Comparison of ENCODE assay signal across 8 cellular contexts in the genomic region with DNA sequence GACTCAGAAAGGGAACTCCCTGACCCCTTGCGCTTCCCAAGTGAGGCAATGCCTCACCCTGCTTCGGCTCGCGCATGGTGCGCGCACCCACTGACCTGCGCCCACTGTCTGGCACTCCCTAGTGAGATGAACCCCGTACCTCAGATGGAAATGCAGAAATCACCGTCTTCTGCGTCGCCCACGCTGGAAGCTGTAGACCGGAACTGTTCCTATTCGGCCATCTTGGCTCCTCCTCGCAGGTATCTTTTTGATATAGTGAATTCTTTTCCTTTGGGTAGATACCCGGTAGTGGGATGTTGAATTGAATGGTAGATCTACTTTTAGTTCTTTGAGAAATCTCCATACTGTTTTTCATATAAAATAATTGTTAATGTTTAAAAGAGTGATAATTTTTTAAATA. TPM values are rescaled to one million over a fixed set of nuclear protein-coding genes. Genes with fewer than 3 reads are reported as not detected.
DNase-seq lines count a peak whose midpoint lies in the region; ATAC-seq, FAIRE-seq and TF ChIP-seq lines count a peak whose summit lies in the region.
"Not testable (repeated sequence)": the region's sequence is repeated elsewhere in the genome, so short reads cannot be mapped to it uniquely, and the experiment has no call there.

No MANE protein-coding gene starts in this region.

- not testable (repeated sequence) for H3K9ac ChIP-seq in H9 (ENCODE audit: extremely low read depth, insufficient read length, low read length)
- H3K9ac ChIP-seq in HepG2 (ENCODE audit: insufficient read depth, low read depth, low read length): peak overlapping the region; percentile 66

- H3K79me1 ChIP-seq in H9 (ENCODE audit: insufficient read depth, low read depth, low read length, poor library complexity, severe bottlenecking): not testable (repeated sequence)

- H2BK120ac ChIP-seq in H9 (ENCODE audit: low read depth, low read length, poor library complexity, severe bottlenecking): not testable (repeated sequence)

- not testable (repeated sequence) for DNase-seq in H9; WTC11 (ENCODE audit: low spot score); glutamatergic neuron; progenitor cell of endocrine pancreas (ENCODE audit: low spot score, unreplicated experiment)
- DNase-seq in NCI-H2171 treated with DMSO at 0.1 percent for 48 hours (lab: John Stamatoyannopoulos, UW): peak; percentile 3
- DNase-seq in NCI-H748 treated with DMSO at 0.1 percent for 48 hours (lab: John Stamatoyannopoulos, UW): peak; percentile 20
- DNase-seq in HepG2 (ENCODE audit: low spot score): peak; percentile 15

- peaks cover 27 to 34% of the 10 kb centered on the region in 2 experiments for H3K4me1 Mint-ChIP-seq in H9
- peaks cover 42% of the 10 kb centered on the region for H3K4me1 Mint-ChIP-seq in WTC11
- not testable (repeated sequence) for H3K4me1 Mint-ChIP-seq in glutamatergic neuron (ENCODE audit: low read depth, unreplicated experiment); progenitor cell of endocrine pancreas (ENCODE audit: low read depth)

- H3K27ac Mint-ChIP-seq in H9: peak overlapping the region; percentile 85 to 99 (median 89); a peak in 4 of 7 replicates
- peak overlapping the region; percentile 99 for H3K27ac Mint-ChIP-seq in WTC11
- H3K27ac Mint-ChIP-seq in glutamatergic neuron (ENCODE audit: unreplicated experiment): peak overlapping the region; percentile 77
- H3K27ac Mint-ChIP-seq in progenitor cell of endocrine pancreas: peak overlapping the region; percentile 98

- POLR2A ChIA-PET in WTC11 (lab: Charles Lee): not testable (repeated sequence)
- POLR2A ChIA-PET in HepG2 (lab: Yijun Ruan, JAX): interaction anchor here (1.6 kb wide), 1 partner anchor 51 kb away, joined by 4 read pairs; no protein-coding TSS in a partner anchor

- TF ChIP-seq POLR2A in HepG2 (IDR thresholded peaks at IDR 0.05; ENCODE audit: insufficient read depth in 1 of 2, low read depth in 2 of 2, low read length in 2 of 2): not testable (repeated sequence)

- not testable (repeated sequence) for TF ChIP-seq CTCF in C4-2B (conservative IDR thresholded peaks at IDR 0.05); H9 (conservative IDR thresholded peaks at IDR 0.05); WTC11 (IDR thresholded peaks at IDR 0.05); glutamatergic neuron (IDR thresholded peaks at IDR 0.05; ENCODE audit: partially characterized antibody, unreplicated experiment); HepG2 (CRISPR knock-in tag; IDR thresholded peaks at IDR 0.05); progenitor cell of endocrine pancreas (IDR thresholded peaks at IDR 0.05; ENCODE audit: unreplicated experiment)

- not testable (repeated sequence) for H3K4me1 ChIP-seq in H9 (ENCODE audit: insufficient read depth, low read length); HepG2 (ENCODE audit: insufficient read depth, low read length)

- H3K4me2 ChIP-seq in H9 (ENCODE audit: insufficient read depth, insufficient read length, low read length) (peak overlapping the region; percentile 19), HepG2 (ENCODE audit: low read depth, low read length) (peak overlapping the region; percentile 55)

- not testable (repeated sequence) for H3K36me3 Mint-ChIP-seq in H9 (ENCODE audit: insufficient read depth in 1 of 3, low read depth in 3 of 3); WTC11; glutamatergic neuron (ENCODE audit: unreplicated experiment); progenitor cell of endocrine pancreas (ENCODE audit: insufficient read depth)

- H3K27me3 Mint-ChIP-seq in H9 (ENCODE audit: low read depth); WTC11 (ENCODE audit: low read depth); glutamatergic neuron (ENCODE audit: unreplicated experiment); progenitor cell of endocrine pancreas: not testable (repeated sequence)

- WGBS in H9 (ENCODE audit: extremely low coverage, insufficient read length, low lambda C conversion rate): no CpG with 5 or more reads among the region's 16 CpGs
- WGBS in HepG2 (ENCODE audit: low lambda C conversion rate): 68% methylated on average over 13 of the region's 16 CpGs

- in situ Hi-C loops in HepG2 (cut with HindIII; ENCODE audit: extremely low pct_ligation_motif_present, low pct_unique_long_range_greater_than_20kb): not testable (repeated sequence)

- not testable (repeated sequence) for H2AFZ ChIP-seq in H9 (ENCODE audit: low read length); HepG2 (ENCODE audit: low read length)

- not testable (repeated sequence) for FAIRE-seq in HepG2 (lab: Jason Lieb, UNC)

- H3K56ac ChIP-seq in H9 (ENCODE audit: insufficient read length, low read depth, low read length): not testable (repeated sequence)

- not testable (repeated sequence) for H3K4ac ChIP-seq in H9 (ENCODE audit: low read depth, low read length)

- not testable (repeated sequence) for TF ChIP-seq EP300 in HepG2 (IDR thresholded peaks at IDR 0.05; ENCODE audit: low read depth in 2 of 2, low read length in 2 of 2); HepG2 (CRISPR knock-in tag; IDR thresholded peaks at IDR 0.05; ENCODE audit: borderline replicate concordance)

- intact Hi-C loops in HepG2 (cut with micrococcal nuclease; ENCODE audit: unreplicated experiment): loop anchor here (5.0 kb wide), 1 partner anchor 51 kb away; no protein-coding TSS in a partner anchor

- not testable (repeated sequence) for H3K18ac ChIP-seq in H9 (ENCODE audit: insufficient read length, low read depth, low read length)

- H3K4me3 ChIP-seq in HepG2 (replicated peaks in 1 of 3; ENCODE audit: insufficient read depth in 1 of 3, low read depth in 2 of 3, low read length in 3 of 3): peak overlapping the region; percentile 56 to 70 (median 59)

- not testable (repeated sequence) for H3K9me3 ChIP-seq in H9 (ENCODE audit: control insufficient read depth, low read depth, low read length); HepG2 (ENCODE audit: low read length)

- not testable (repeated sequence) for H3K9me3 Mint-ChIP-seq in H9; WTC11; glutamatergic neuron (ENCODE audit: unreplicated experiment); progenitor cell of endocrine pancreas (ENCODE audit: low read depth)

- BruUV-seq in HepG2 (replicated peaks; lab: Mats Ljungman, UMichigan): not testable (repeated sequence)

- H4K20me1 ChIP-seq in H9 (ENCODE audit: control insufficient read depth, insufficient read depth, insufficient read length); HepG2 (ENCODE audit: insufficient read depth, low read length): not testable (repeated sequence)

- CTCF ChIA-PET in WTC11 (lab: Charles Lee); HepG2 (lab: Yijun Ruan, JAX; ENCODE audit: low intra/inter-chr PET ratio, low total read pairs): not testable (repeated sequence)

- not testable (repeated sequence) for H4K5ac ChIP-seq in H9 (ENCODE audit: insufficient read length, low read depth, low read length)

- H2AK5ac ChIP-seq in H9 (ENCODE audit: insufficient read length, low read length): not testable (repeated sequence)

- not testable (repeated sequence) for TF ChIP-seq RAD21 in HepG2 (CRISPR knock-in tag; IDR thresholded peaks at IDR 0.05)

- H2BK12ac ChIP-seq in H9 (ENCODE audit: insufficient read length, low read depth, low read length): not testable (repeated sequence)

- H3K4me3 Mint-ChIP-seq in H9 (peak overlapping the region; percentile 70 to 83), WTC11 (peak overlapping the region; percentile 89), glutamatergic neuron (ENCODE audit: unreplicated experiment) (peak overlapping the region; percentile 75), progenitor cell of endocrine pancreas (ENCODE audit: low read depth) (peak overlapping the region; percentile 86)

- not testable (repeated sequence) for H3K23me2 ChIP-seq in H9 (ENCODE audit: insufficient read length, low read depth, low read length, poor library complexity, severe bottlenecking)

- not testable (repeated sequence) for H4K8ac ChIP-seq in H9 (replicated peaks; ENCODE audit: insufficient read length, low read depth, low read length)

- not testable (repeated sequence) for H3T11ph ChIP-seq in H9 (ENCODE audit: low read length)

- ATAC-seq in WTC11, HepG2: not testable (repeated sequence)

- not testable (repeated sequence) for H2BK5ac ChIP-seq in H9 (ENCODE audit: insufficient read length, low read length)

- H2BK15ac ChIP-seq in H9 (ENCODE audit: low read depth, low read length): not testable (repeated sequence)

- H3K14ac ChIP-seq in H9 (ENCODE audit: insufficient read depth, low read length): not testable (repeated sequence)

- H4K91ac ChIP-seq in H9 (ENCODE audit: insufficient read length, low read depth, low read length): not testable (repeated sequence)

- H3K27ac ChIP-seq in C4-2B: peak overlapping the region; percentile 21; the same call in 1 of the 2 replicates
- H3K27ac ChIP-seq in H9 (ENCODE audit: insufficient read length, low read depth, low read length): not testable (repeated sequence)
- H3K27ac ChIP-seq in HepG2 (ENCODE audit: extremely low read length, insufficient read depth, low read length): peak overlapping the region; percentile 64

- not testable (repeated sequence) for H3K36me3 ChIP-seq in HepG2 (replicated peaks in 1 of 2; ENCODE audit: control insufficient read depth in 1 of 2, insufficient read depth in 2 of 2, low read length in 2 of 2)

- H3K27me3 ChIP-seq in H9 (ENCODE audit: insufficient read depth, low read length); HepG2 (ENCODE audit: control insufficient read depth in 1 of 2, insufficient read depth in 2 of 2, low read length in 2 of 2): not testable (repeated sequence)

- H3K23ac ChIP-seq in H9 (ENCODE audit: insufficient read length, low read depth, low read length): not testable (repeated sequence)

- H2BK20ac ChIP-seq in H9 (ENCODE audit: low read depth, low read length, poor library complexity, severe bottlenecking): not testable (repeated sequence)

- not testable (repeated sequence) for H3K79me2 ChIP-seq in H9 (ENCODE audit: insufficient read depth, low read length)
- peaks cover 16% of the 10 kb centered on the region for H3K79me2 ChIP-seq in HepG2 (ENCODE audit: insufficient read depth, low read length)

RNA-seq across cellular contexts. Expression of a gene that starts 57.9 kb away (rescaled TPM):
- total RNA-seq in H9 (2021) (34.4 and 38.1 TPM in 2 replicates), WTC11 (2021) (41.5 to 46.6 TPM (median 44.4 TPM) in 3 replicates), glutamatergic neuron (ENCODE audit: unreplicated experiment) (8.5 TPM), HepG2 (2016; rRNA removed; fragmentation: Illumina TruSeq; extraction: Trizol) (19.8 and 38.0 TPM in 2 replicates), progenitor cell of endocrine pancreas (16.5 and 17.0 TPM in 2 replicates)
- total RNA-seq in HepG2 (2016; cell fraction: cytosol; rRNA removed; fragmentation: Illumina TruSeq; extraction: Trizol; ENCODE audit: low read depth): 1.2 and 1.5 TPM in 2 replicates
- total RNA-seq in HepG2 (2016; cell fraction: insoluble cytoplasmic fraction; rRNA removed; fragmentation: Illumina TruSeq; extraction: Trizol): 17.1 and 31.3 TPM in 2 replicates
- total RNA-seq in HepG2 (2016; cell fraction: membrane; rRNA removed; fragmentation: Illumina TruSeq; extraction: Trizol): 3.9 and 4.1 TPM in 2 replicates
- 39.1 and 41.0 TPM in 2 replicates for total RNA-seq in HepG2 (2016; cell fraction: nucleus; rRNA removed; fragmentation: Illumina TruSeq; extraction: Trizol)
- 1.1 and 2.1 TPM in 2 replicates for polyA plus RNA-seq in HepG2 (2011; rRNA removed)
- 0.63 and 0.66 TPM in 2 replicates for polyA plus RNA-seq in HepG2 (2011; cell fraction: cytosol; rRNA removed)
- polyA plus RNA-seq in HepG2 (2011; cell fraction: nucleus; rRNA removed): 1.4 and 2.0 TPM in 2 replicates
- 1.9 and 5.7 TPM in 2 replicates for polyA plus RNA-seq in HepG2 (2012)
- 0.17 and 0.21 TPM in 2 replicates for polyA plus RNA-seq in HepG2 (2016; cell fraction: cytosol; fragmentation: Illumina TruSeq; extraction: Trizol; ENCODE audit: low read depth)
- polyA plus RNA-seq in HepG2 (2016; cell fraction: insoluble cytoplasmic fraction; fragmentation: Illumina TruSeq; extraction: Trizol; ENCODE audit: low read depth): 13.6 and 16.1 TPM in 2 replicates
- polyA plus RNA-seq in HepG2 (2016; cell fraction: membrane; fragmentation: Illumina TruSeq; extraction: Trizol; ENCODE audit: low read depth): 0.65 and 0.90 TPM in 2 replicates
- 23.5 and 24.3 TPM in 2 replicates for polyA plus RNA-seq in HepG2 (2016; cell fraction: nucleus; fragmentation: Illumina TruSeq; extraction: Trizol; ENCODE audit: insufficient read depth, low read depth)
- 3.1 and 4.2 TPM in 2 replicates for polyA minus RNA-seq in HepG2 (2011; rRNA and poly(A)+ RNA removed; ENCODE audit: low replicate concordance)
- polyA minus RNA-seq in HepG2 (2011; cell fraction: cytosol; rRNA and poly(A)+ RNA removed): 2.8 and 4.2 TPM in 2 replicates
- polyA minus RNA-seq in HepG2 (2011; cell fraction: nucleus; rRNA and poly(A)+ RNA removed): 20.9 and 24.8 TPM in 2 replicates
